ENCODE assay signal across 8 cellular contexts in genomic region chr13:44237276-44237767, GRCh38.
DNase-seq lines count a peak whose midpoint lies in the region; ATAC-seq, FAIRE-seq and TF ChIP-seq lines count a peak whose summit lies in the region.

No MANE protein-coding gene starts in this region.

- H3K27me3 Mint-ChIP-seq in T-helper 2 cell treated with Interferon-gamma antibody and Interleukin-4, amounts not matched to agents 5 μg/mL and 100 μg/mL, for 36 hours (ENCODE audit: low read depth): peaks cover 57% of the 10 kb centered on the region

- peak; percentile 80 for ATAC-seq in GM18499 (IDR thresholded peaks at IDR 0.05; ENCODE audit: insufficient read depth, unreplicated experiment)
- ATAC-seq in HG02642 (IDR thresholded peaks at IDR 0.05; ENCODE audit: poor library complexity, unreplicated experiment): peak; percentile 75

- H2AFZ ChIP-seq in parathyroid adenoma: no peak overlapping the region

- TF ChIP-seq CTCF in fibroblast of the aortic adventitia (IDR thresholded peaks at IDR 0.05; ENCODE audit: insufficient read depth, low read length) (no peak), parathyroid adenoma (IDR thresholded peaks at IDR 0.05) (no peak)

- H3K79me2 ChIP-seq in parathyroid adenoma: no peaks in the 10 kb centered on the region

- H3K27ac Mint-ChIP-seq in T-helper 2 cell treated with Interferon-gamma antibody and Interleukin-4, amounts not matched to agents 5 μg/mL and 100 μg/mL, for 36 hours: no peak overlapping the region

- peaks cover 4% of the 10 kb centered on the region for H3K4me1 Mint-ChIP-seq in T-helper 2 cell treated with Interferon-gamma antibody and Interleukin-4, amounts not matched to agents 5 μg/mL and 100 μg/mL, for 36 hours (ENCODE audit: low read depth)

- H3K4me3 Mint-ChIP-seq in T-helper 2 cell treated with Interferon-gamma antibody and Interleukin-4, amounts not matched to agents 5 μg/mL and 100 μg/mL, for 36 hours: no peak overlapping the region

- no peaks in the 10 kb centered on the region for H3K4me1 ChIP-seq in parathyroid adenoma

- no peak for FAIRE-seq in GM19239 (lab: Jason Lieb, UNC)

- peak; percentile 9 for DNase-seq in T-helper 2 cell treated with Interferon-gamma antibody and Interleukin-4, amounts not matched to agents 5 μg/mL and 100 μg/mL, for 36 hours (ENCODE audit: low spot score)
- peak; percentile 96 for DNase-seq in fibroblast of the aortic adventitia (ENCODE audit: low read depth)
- DNase-seq in GM19239 (ENCODE audit: insufficient read length, low spot score): no peak
- no peak for DNase-seq in NCI-H2081 (lab: John Stamatoyannopoulos, UW)
- DNase-seq in NCI-H2029 treated with DMSO at 0.1 percent for 48 hours (lab: John Stamatoyannopoulos, UW): no peak

- peak overlapping the region; percentile 77 for H3K27ac ChIP-seq in parathyroid adenoma

- no peaks in the 10 kb centered on the region for H3K27me3 ChIP-seq in parathyroid adenoma (ENCODE audit: control insufficient read depth, insufficient read depth, low read length)

- no peak overlapping the region for H3K4me2 ChIP-seq in parathyroid adenoma (ENCODE audit: low read length)

- H3K4me3 ChIP-seq in fibroblast of the aortic adventitia (ENCODE audit: low read depth, low read length) (no peak overlapping the region), parathyroid adenoma (ENCODE audit: low read depth, low read length) (no peak overlapping the region)

- H3K36me3 Mint-ChIP-seq in T-helper 2 cell treated with Interferon-gamma antibody and Interleukin-4, amounts not matched to agents 5 μg/mL and 100 μg/mL, for 36 hours (ENCODE audit: low read depth): no peaks in the 10 kb centered on the region

- H3K9me3 ChIP-seq in parathyroid adenoma (ENCODE audit: control insufficient read depth, low read length): no peaks in the 10 kb centered on the region

- no peak overlapping the region for H3K9ac ChIP-seq in parathyroid adenoma

- H3K9me3 Mint-ChIP-seq in T-helper 2 cell treated with Interferon-gamma antibody and Interleukin-4, amounts not matched to agents 5 μg/mL and 100 μg/mL, for 36 hours: no peaks in the 10 kb centered on the region

- H3K36me3 ChIP-seq in parathyroid adenoma (ENCODE audit: control insufficient read depth, insufficient read depth, low read length): no peaks in the 10 kb centered on the region

Comparison
In these comparisons a context has a peak if more than half of its experiments do, and no peak if none do; other contexts are left out.
1. DNase-seq: peak in T-helper 2 cell treated with Interferon-gamma antibody and Interleukin-4, amounts not matched to agents 5 μg/mL and 100 μg/mL, for 36 hours (single experiment) and fibroblast of the aortic adventitia (single experiment); none in GM19239 (single experiment), NCI-H2081 (0 of 2) and NCI-H2029 treated with DMSO at 0.1 percent for 48 hours (single experiment).